In genomic region chr6:46051962-46052361, GRCh38 we compare ENCODE assay signal across 16 cellular contexts. TPM values are rescaled to one million over a fixed set of nuclear protein-coding genes. Genes with fewer than 3 reads are reported as not detected.
DNase-seq lines count a peak whose midpoint lies in the region; ATAC-seq and TF ChIP-seq lines count a peak whose summit lies in the region.
"Had no signal": no experiment of that assay in that cellular context is flagged by ENCODE, and none has a peak within 500 bp of the region (broad histone marks: within the 10 kb centered on the region; RNA-seq: fewer than 3 reads in every experiment).

No MANE protein-coding gene starts in this region.

- peak; percentile 37 for ATAC-seq in omental fat pad (ENCODE audit: low FRiP score)
- ATAC-seq in HG02763 (IDR thresholded peaks at IDR 0.05; ENCODE audit: unreplicated experiment): no peak
- ATAC-seq in HG02571 (IDR thresholded peaks at IDR 0.05; ENCODE audit: unreplicated experiment): no peak
- ATAC-seq: foreskin keratinocyte had no signal

- no peaks in the 10 kb centered on the region for H4K20me1 ChIP-seq in BLaER1 treated with 17β-estradiol and CSF1 and Interleukin-3, amounts not matched to agents 10 nM and 100 nM

- H3K4me1 ChIP-seq in BLaER1 treated with 17β-estradiol and CSF1 and Interleukin-3, amounts not matched to agents 10 nM and 100 nM: peaks cover 15 to 77% (median 31%) of the 10 kb centered on the region in 10 experiments
- H3K4me1 ChIP-seq: foreskin keratinocyte had no signal

- H3K36me3 ChIP-seq in BLaER1 treated with 17β-estradiol and CSF1 and Interleukin-3, amounts not matched to agents 10 nM and 100 nM: peaks cover 0 to 2% (median 0%) of the 10 kb centered on the region in 11 experiments; a peak in 1 of 22 replicates
- H3K36me3 ChIP-seq: ovary, thyroid gland had no signal

- TF ChIP-seq CTCF in cardiac fibroblast (IDR thresholded peaks at IDR 0.05; ENCODE audit: low read depth, low read length) (no peak), omental fat pad (IDR thresholded peaks at IDR 0.05) (no peak)

- H3K9me3 ChIP-seq in BLaER1 treated with 17β-estradiol and CSF1 and Interleukin-3, amounts not matched to agents 10 nM and 100 nM (replicated peaks in 1 of 11): peaks cover 19 to 30% (median 23%) of the 10 kb centered on the region in 11 experiments
- H3K9me3 ChIP-seq: ovary, thyroid gland had no signal

- H3K4me3 ChIP-seq in BLaER1 treated with 17β-estradiol and CSF1 and Interleukin-3, amounts not matched to agents 10 nM and 100 nM: no peak overlapping the region
- H3K4me3 ChIP-seq in cardiac fibroblast (replicated peaks in 1 of 2; ENCODE audit: low read depth in 2 of 2, low read length in 2 of 2): no peak overlapping the region
- H3K4me3 ChIP-seq: ovary, thyroid gland had no signal

- H3K27me3 ChIP-seq in BLaER1 treated with 17β-estradiol and CSF1 and Interleukin-3, amounts not matched to agents 10 nM and 100 nM: no peaks in the 10 kb centered on the region
- H3K27me3 ChIP-seq: ovary, thyroid gland had no signal

- peak overlapping the region in 6 of 11 experiments; percentile 63 to 87 (median 72); a peak in 6 of 22 replicates for H3K27ac ChIP-seq in BLaER1 treated with 17β-estradiol and CSF1 and Interleukin-3, amounts not matched to agents 10 nM and 100 nM
- H3K27ac ChIP-seq: foreskin keratinocyte, ovary had no signal

- H3K9ac ChIP-seq in BLaER1 treated with 17β-estradiol and CSF1 and Interleukin-3, amounts not matched to agents 10 nM and 100 nM: peak overlapping the region in 1 of 11 experiments; percentile 59; a peak in 1 of 22 replicates

- DNase-seq in GM03348 (ENCODE audit: low spot score): peak; percentile 34
- DNase-seq in cardiac fibroblast (ENCODE audit: low read depth in 2 of 2): peak; percentile 36 to 77
- DNase-seq in omental fat pad (ENCODE audit: low spot score): no peak
- DNase-seq in activated CD8-positive, alpha-beta memory T cell treated with anti-CD3 and anti-CD28 coated beads, Interleukin-2, amount 50 U/mL, for 48 hours: no peak
- DNase-seq in hepatic stellate cell (ENCODE audit: low spot score): no peak
- DNase-seq: activated CD4-positive, alpha-beta memory T cell treated with anti-CD3 and anti-CD28 coated beads, Interleukin-2, amount 10 ng/mL, durations not matched to agents 7 days and 5 days; amniotic stem cell; cerebellar nuclear complex; foreskin keratinocyte; MV-4-11; naive B cell; ovary; thyroid gland had no signal

- H3K4me2 ChIP-seq in BLaER1 treated with 17β-estradiol and CSF1 and Interleukin-3, amounts not matched to agents 10 nM and 100 nM: peak overlapping the region in 7 of 11 experiments; percentile 30 to 77 (median 65); a peak in 12 of 22 replicates

RNA-seq across cellular contexts. Expression of gene CLIC5, which starts 36.3 kb away (rescaled TPM):
- total RNA-seq in omental fat pad: 10 to 100 TPM in 3 of 4 donors, 1 to 10 TPM in 1; 9.4 to 56.0 (median 21.5) TPM
- total RNA-seq: foreskin keratinocyte had no signal

Comparison
In these comparisons a context has a peak if more than half of its experiments do, and no peak if none do; other contexts are left out.
1. DNase-seq: peak in GM03348 (single experiment) and cardiac fibroblast (2 of 2); none in omental fat pad (single experiment), activated CD8-positive, alpha-beta memory T cell treated with anti-CD3 and anti-CD28 coated beads, Interleukin-2, amount 50 U/mL, for 48 hours (single experiment) and hepatic stellate cell (single experiment).